In genomic region chr13:58397596-58398387, GRCh38 we compare ENCODE assay signal across 20 cellular contexts.
A peak's percentile ranks its signal among the peaks of the same experiment; 100 is the strongest.
DNase-seq lines count a peak whose midpoint lies in the region; ATAC-seq and TF ChIP-seq lines count a peak whose summit lies in the region.
"Had no signal": no experiment of that assay in that cellular context is flagged by ENCODE, and none has a peak within 500 bp of the region (broad histone marks: within the 10 kb centered on the region; RNA-seq: fewer than 3 reads in every experiment).

No MANE protein-coding gene starts in this region.

- DNase-seq in NCI-H446 treated with DMSO at 0.1 percent for 48 hours (lab: John Stamatoyannopoulos, UW) (peak; percentile 23), WTC11 (ENCODE audit: low spot score) (no peak), left ventricle myocardium inferior (peak; percentile 61), trophoblast cell (no peak), NCI-H1048 (lab: John Stamatoyannopoulos, UW) (no peak)
- DNase-seq: CD4-positive, CD25-positive, alpha-beta regulatory T cell; EL; GF-D8; GOT3; KBM-7; MM.1S; NCI-H1092; NCI-H1436; NCI-H1930; NCI-H2171; NCI-H345; NCI-H524 treated with DMSO at 0.1 percent for 48 hours; OCI-M1 had no signal

- no peak overlapping the region for H3K4me3 Mint-ChIP-seq in WTC11
- H3K4me3 Mint-ChIP-seq: CD4-positive, CD25-positive, alpha-beta regulatory T cell had no signal

- no peak overlapping the region for H2BK5ac ChIP-seq in trophoblast cell (ENCODE audit: low read depth, low read length, poor library complexity)

- no peak overlapping the region for H3K9ac ChIP-seq in trophoblast cell (ENCODE audit: low read length)

- H2AK5ac ChIP-seq in trophoblast cell (ENCODE audit: low read length) = no peak overlapping the region

- no peak overlapping the region for H3K4me3 ChIP-seq in left ventricle myocardium inferior
- no peak overlapping the region for H3K4me3 ChIP-seq in trophoblast cell (ENCODE audit: low read depth, low read length)

- CTCF ChIA-PET in WTC11 (lab: Charles Lee) = no interaction called here

- no peak for TF ChIP-seq CTCF in WTC11 (IDR thresholded peaks at IDR 0.05)
- TF ChIP-seq CTCF in left ventricle myocardium inferior (IDR thresholded peaks at IDR 0.05; ENCODE audit: borderline replicate concordance) = no peak

- H3K4me1 ChIP-seq in left ventricle myocardium inferior = no peaks in the 10 kb centered on the region
- H3K4me1 ChIP-seq in trophoblast cell (ENCODE audit: control insufficient read depth in 1 of 2, insufficient read depth in 2 of 2, low read length in 2 of 2) = no peaks in the 10 kb centered on the region

- H3K9me3 Mint-ChIP-seq in WTC11 = peaks cover 25% of the 10 kb centered on the region

- H3K36me3 ChIP-seq in left ventricle myocardium inferior (no peaks in the 10 kb centered on the region), trophoblast cell (ENCODE audit: control insufficient read depth in 1 of 2, insufficient read depth in 2 of 2, low read length in 2 of 2) (no peaks in the 10 kb centered on the region)

- H3K9me3 ChIP-seq in left ventricle myocardium inferior (replicated peaks) (peaks cover 20% of the 10 kb centered on the region), trophoblast cell (ENCODE audit: insufficient read depth, low read depth, low read length) (peaks cover 3% of the 10 kb centered on the region)

- no peaks in the 10 kb centered on the region for H3K4me1 Mint-ChIP-seq in WTC11
- H3K4me1 Mint-ChIP-seq: CD4-positive, CD25-positive, alpha-beta regulatory T cell had no signal

- no peaks in the 10 kb centered on the region for H3K79me1 ChIP-seq in trophoblast cell (ENCODE audit: low read length)

- no peak overlapping the region for H3K27ac Mint-ChIP-seq in WTC11

- H4K12ac ChIP-seq in trophoblast cell (ENCODE audit: low read depth, low read length) = no peak overlapping the region

- POLR2A ChIA-PET in WTC11 (lab: Charles Lee) = no interaction called here

- H3K27ac ChIP-seq in left ventricle myocardium inferior (replicated peaks) (peak overlapping the region; percentile 44), trophoblast cell (ENCODE audit: low read depth, low read length) (no peak overlapping the region)

- H3K79me2 ChIP-seq in trophoblast cell (ENCODE audit: control insufficient read depth, insufficient read depth, low read length, poor library complexity) = no peaks in the 10 kb centered on the region

- no peak overlapping the region for H2BK120ac ChIP-seq in trophoblast cell (ENCODE audit: insufficient read depth, low read length, poor library complexity)

- intact Hi-C loops in left ventricle myocardium inferior (cut with micrococcal nuclease) = no loop called here

- H3K36me3 Mint-ChIP-seq in WTC11 = peaks cover 15% of the 10 kb centered on the region
- H3K36me3 Mint-ChIP-seq: CD4-positive, CD25-positive, alpha-beta regulatory T cell had no signal

- H3K18ac ChIP-seq in trophoblast cell (ENCODE audit: low read length) = no peak overlapping the region

- H3K4ac ChIP-seq in trophoblast cell (ENCODE audit: low read depth, low read length) = no peak overlapping the region

- no peak overlapping the region for H3K23ac ChIP-seq in trophoblast cell (ENCODE audit: low read length)

- H3K27me3 ChIP-seq in left ventricle myocardium inferior (ENCODE audit: low read depth) (no peaks in the 10 kb centered on the region), trophoblast cell (ENCODE audit: insufficient read depth, low read length) (no peaks in the 10 kb centered on the region)

- H4K8ac ChIP-seq in trophoblast cell (ENCODE audit: low read depth, low read length) = peak overlapping the region; percentile 17

- no peak overlapping the region for H2AFZ ChIP-seq in trophoblast cell (ENCODE audit: insufficient read depth, low read length, poor library complexity)

- H4K91ac ChIP-seq in trophoblast cell (ENCODE audit: low read depth, low read length) = no peak overlapping the region

- H3K27me3 Mint-ChIP-seq in WTC11 (ENCODE audit: low read depth) = no peaks in the 10 kb centered on the region
- H3K27me3 Mint-ChIP-seq: CD4-positive, CD25-positive, alpha-beta regulatory T cell had no signal

- no CpG with 5 or more reads among the region's 6 CpGs for WGBS in trophoblast cell (ENCODE audit: extremely low coverage, insufficient coverage, insufficient read length)

- peak; percentile 47; the same call in 1 of the 2 replicates for ATAC-seq in WTC11
- no peak for ATAC-seq in HG03025 (IDR thresholded peaks at IDR 0.05; ENCODE audit: low FRiP score, unreplicated experiment)
- ATAC-seq in GM19023 (IDR thresholded peaks at IDR 0.05; ENCODE audit: unreplicated experiment) = no peak

- H3K4me2 ChIP-seq in trophoblast cell (ENCODE audit: low read length) = no peak overlapping the region

- no peak overlapping the region for H3K14ac ChIP-seq in trophoblast cell (ENCODE audit: low read length)

- no peak overlapping the region for H2BK12ac ChIP-seq in trophoblast cell (ENCODE audit: low read length)

TF ChIP-seq in WTC11, 78 proteins besides CTCF, POLR2A, EP300 and RAD21:
- TF ChIP-seq, protein P1, sequence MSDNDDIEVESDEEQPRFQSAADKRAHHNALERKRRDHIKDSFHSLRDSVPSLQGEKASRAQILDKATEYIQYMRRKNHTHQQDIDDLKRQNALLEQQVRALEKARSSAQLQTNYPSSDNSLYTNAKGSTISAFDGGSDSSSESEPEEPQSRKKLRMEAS (CRISPR knock-in tag; IDR thresholded peaks at IDR 0.05) = no peak
- TF ChIP-seq SMAD3 (CRISPR knock-in tag; IDR thresholded peaks at IDR 0.05; ENCODE audit: borderline replicate concordance) = no peak
- no peak for TF ChIP-seq AR (CRISPR knock-in tag; IDR thresholded peaks at IDR 0.05)
- TF ChIP-seq SP1 (CRISPR knock-in tag; conservative IDR thresholded peaks at IDR 0.05) = no peak
- no peak for TF ChIP-seq ZNF396 (CRISPR knock-in tag; IDR thresholded peaks at IDR 0.05; ENCODE audit: borderline replicate concordance)
- TF ChIP-seq ZNF121 (CRISPR knock-in tag; IDR thresholded peaks at IDR 0.05) = no peak
- TF ChIP-seq ZNF416 (CRISPR knock-in tag; IDR thresholded peaks at IDR 0.05) = no peak
- TF ChIP-seq, protein P2, sequence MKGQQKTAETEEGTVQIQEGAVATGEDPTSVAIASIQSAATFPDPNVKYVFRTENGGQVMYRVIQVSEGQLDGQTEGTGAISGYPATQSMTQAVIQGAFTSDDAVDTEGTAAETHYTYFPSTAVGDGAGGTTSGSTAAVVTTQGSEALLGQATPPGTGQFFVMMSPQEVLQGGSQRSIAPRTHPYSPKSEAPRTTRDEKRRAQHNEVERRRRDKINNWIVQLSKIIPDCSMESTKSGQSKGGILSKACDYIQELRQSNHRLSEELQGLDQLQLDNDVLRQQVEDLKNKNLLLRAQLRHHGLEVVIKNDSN (CRISPR knock-in tag; IDR thresholded peaks at IDR 0.05) = no peak

Comparison
In these comparisons a context has a peak if more than half of its experiments do, and no peak if none do; other contexts are left out.
1. DNase-seq: peak in NCI-H446 treated with DMSO at 0.1 percent for 48 hours (single experiment) and left ventricle myocardium inferior (single experiment); none in WTC11 (single experiment), trophoblast cell (0 of 2) and NCI-H1048 (single experiment).